17 cellular contexts compared by ENCODE assay signal in the genomic region with DNA sequence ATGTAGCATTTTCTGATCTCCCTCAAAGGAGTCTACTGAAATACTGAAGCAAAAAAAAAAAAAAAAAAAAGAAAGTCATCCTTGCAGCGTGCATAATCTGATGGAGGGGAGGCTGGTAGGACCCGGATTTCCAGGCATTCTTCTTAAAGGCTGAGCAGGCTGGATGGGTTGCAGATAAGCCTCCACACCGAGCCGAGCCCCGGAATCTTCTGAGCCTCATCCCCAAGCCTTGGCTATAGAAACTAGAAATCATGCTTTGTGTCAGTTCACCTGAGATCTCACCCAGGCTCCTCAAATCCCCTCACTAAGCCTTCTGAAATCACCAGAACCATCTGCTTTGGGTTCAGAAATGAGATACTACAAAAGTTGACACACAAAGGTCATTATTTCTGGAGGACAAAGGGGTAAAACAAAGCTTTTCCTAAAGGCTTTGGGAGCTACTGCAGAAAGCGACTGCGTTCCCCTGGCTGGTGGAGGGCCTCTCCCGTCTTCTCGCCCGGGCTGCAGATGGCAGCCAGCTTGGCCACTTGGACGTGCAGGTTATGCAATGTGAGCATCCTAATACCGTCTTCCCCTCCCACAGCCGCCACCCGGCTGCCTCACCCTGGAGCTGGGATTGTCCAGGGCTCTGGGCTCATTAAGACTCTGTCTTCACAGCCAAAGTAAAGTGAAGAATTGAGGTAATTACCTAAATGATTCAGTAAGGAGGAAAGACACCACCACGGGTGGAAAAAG. TPM values are rescaled to one million over a fixed set of nuclear protein-coding genes. Genes with fewer than 3 reads are reported as not detected.
DNase-seq lines count a peak whose midpoint lies in the region; ATAC-seq and TF ChIP-seq lines count a peak whose summit lies in the region.
"Had no signal": no experiment of that assay in that cellular context is flagged by ENCODE, and none has a peak within 500 bp of the region (broad histone marks: within the 10 kb centered on the region; RNA-seq: fewer than 3 reads in every experiment).

No MANE protein-coding gene starts in this region.

- no peaks in the 10 kb centered on the region for H3K36me3 Mint-ChIP-seq in neural crest cell (ENCODE audit: low read depth)
- H3K36me3 Mint-ChIP-seq in natural killer cell treated with Interleukin-12 subunit alpha and Interleukin-12 subunit beta and Interleukin-15 and Interleukin-18, amount 100 ng/mL, for 72 hours: no peaks in the 10 kb centered on the region
- H3K36me3 Mint-ChIP-seq: CD4-positive, CD25-positive, alpha-beta regulatory T cell had no signal

- TF ChIP-seq CTCF in WERI-Rb-1 (IDR thresholded peaks at IDR 0.05; ENCODE audit: low read depth, low read length): no peak
- no peak for TF ChIP-seq CTCF in neural crest cell (conservative IDR thresholded peaks at IDR 0.05)

- no peak for ATAC-seq in natural killer cell treated with Interleukin-12 subunit alpha and Interleukin-12 subunit beta and Interleukin-15 and Interleukin-18, amount 100 ng/mL, for 72 hours

- peak overlapping the region; percentile 10 for H3K4me3 Mint-ChIP-seq in neural crest cell
- H3K4me3 Mint-ChIP-seq in natural killer cell treated with Interleukin-12 subunit alpha and Interleukin-12 subunit beta and Interleukin-15 and Interleukin-18, amount 100 ng/mL, for 72 hours: no peak overlapping the region

- H3K27me3 Mint-ChIP-seq in neural crest cell (ENCODE audit: low read depth): peaks cover 44% of the 10 kb centered on the region
- peaks cover 21 to 27% of the 10 kb centered on the region in 2 donors for H3K27me3 Mint-ChIP-seq in natural killer cell treated with Interleukin-12 subunit alpha and Interleukin-12 subunit beta and Interleukin-15 and Interleukin-18, amount 100 ng/mL, for 72 hours

- no peaks in the 10 kb centered on the region for H3K36me3 ChIP-seq in WERI-Rb-1
- H3K36me3 ChIP-seq: BLaER1 had no signal

- DNase-seq in NCI-H82 (lab: John Stamatoyannopoulos, UW) (peak; percentile 67), NCI-H82 treated with DMSO at 0.1 percent for 48 hours (lab: John Stamatoyannopoulos, UW; ENCODE audit: unreplicated experiment) (no peak), WERI-Rb-1 (peak; percentile 96), neural crest cell (ENCODE audit: low read depth, low spot score) (no peak), SIG-M5 treated with dmso at 0.1 percent for 504 hours (lab: John Stamatoyannopoulos, UW; ENCODE audit: unreplicated experiment) (no peak), nucleus accumbens (lab: John Stamatoyannopoulos, UW) (no peak)
- no peak for DNase-seq in natural killer cell treated with Interleukin-12 subunit alpha and Interleukin-12 subunit beta and Interleukin-15 and Interleukin-18, amount 100 ng/mL, for 72 hours (ENCODE audit: low spot score)
- DNase-seq: 8988T; AML-193; Calu3; CD4-positive, CD25-positive, alpha-beta regulatory T cell; DMS153; EL; GF-D8; GM23248 had no signal

- H3K27ac ChIP-seq in WERI-Rb-1: peak overlapping the region; percentile 89
- H3K27ac ChIP-seq: BLaER1, GM23248 had no signal

- peak overlapping the region; percentile 37 for H3K27ac Mint-ChIP-seq in neural crest cell (ENCODE audit: unreplicated experiment)
- no peak overlapping the region for H3K27ac Mint-ChIP-seq in natural killer cell treated with Interleukin-12 subunit alpha and Interleukin-12 subunit beta and Interleukin-15 and Interleukin-18, amount 100 ng/mL, for 72 hours
- H3K27ac Mint-ChIP-seq: CD4-positive, CD25-positive, alpha-beta regulatory T cell had no signal

- H3K4me3 ChIP-seq in WERI-Rb-1 (ENCODE audit: low read depth, low read length): peak overlapping the region; percentile 29
- H3K4me3 ChIP-seq: BLaER1, GM23248 had no signal

- H3K9me3 ChIP-seq in WERI-Rb-1 (ENCODE audit: severe bottlenecking): no peaks in the 10 kb centered on the region
- H3K9me3 ChIP-seq: BLaER1 had no signal

- no peaks in the 10 kb centered on the region for H3K9me3 Mint-ChIP-seq in neural crest cell
- H3K9me3 Mint-ChIP-seq in natural killer cell treated with Interleukin-12 subunit alpha and Interleukin-12 subunit beta and Interleukin-15 and Interleukin-18, amount 100 ng/mL, for 72 hours: no peaks in the 10 kb centered on the region

- peaks cover 33% of the 10 kb centered on the region for H3K4me1 Mint-ChIP-seq in neural crest cell
- no peaks in the 10 kb centered on the region for H3K4me1 Mint-ChIP-seq in natural killer cell treated with Interleukin-12 subunit alpha and Interleukin-12 subunit beta and Interleukin-15 and Interleukin-18, amount 100 ng/mL, for 72 hours (ENCODE audit: low read depth in 2 of 2)

- no peaks in the 10 kb centered on the region for H3K27me3 ChIP-seq in WERI-Rb-1 (ENCODE audit: insufficient read depth, low read depth, severe bottlenecking)

RNA-seq across cellular contexts. Expression of gene CACNG4, which starts 4.7 kb away (rescaled TPM):
- total RNA-seq in neural crest cell: 38.4 and 38.9 TPM in 2 replicates
- not detected for total RNA-seq in natural killer cell treated with Interleukin-12 subunit alpha and Interleukin-12 subunit beta and Interleukin-15 and Interleukin-18, amount 100 ng/mL, for 72 hours
- total RNA-seq: CD4-positive, CD25-positive, alpha-beta regulatory T cell; GM23248; HT1080 had no signal

Comparison
In these comparisons a context has a peak if more than half of its experiments do, and no peak if none do; other contexts are left out.
1. DNase-seq: peak in NCI-H82 (single experiment) and WERI-Rb-1 (single experiment); none in NCI-H82 treated with DMSO at 0.1 percent for 48 hours (single experiment), neural crest cell (single experiment), SIG-M5 treated with dmso at 0.1 percent for 504 hours (single experiment), nucleus accumbens (0 of 56) and natural killer cell treated with Interleukin-12 subunit alpha and Interleukin-12 subunit beta and Interleukin-15 and Interleukin-18, amount 100 ng/mL, for 72 hours (single experiment).
2. RNA of gene CACNG4, which starts 4.7 kb away (total RNA-seq): 38.4 to 38.9 TPM in neural crest cell; not detected in natural killer cell treated with Interleukin-12 subunit alpha and Interleukin-12 subunit beta and Interleukin-15 and Interleukin-18, amount 100 ng/mL, for 72 hours; every median in the first group is over 10 times any median in the second.